ENCODE assay signal across 1 cellular context in genomic region chr17:78947235-78948153, GRCh38.
TF ChIP-seq lines count a peak whose summit lies in the region.

No MANE protein-coding gene starts in this region.

TF ChIP-seq in SK-N-SH, 30 proteins besides CTCF, POLR2A, EP300 and RAD21 (continued from another document):
- TF ChIP-seq PBX3 (IDR thresholded peaks at IDR 0.05) (no peak), JUND (IDR thresholded peaks at IDR 0.05) (no peak), TCF12 (IDR thresholded peaks at IDR 0.05) (no peak), RXRA (IDR thresholded peaks at IDR 0.05; ENCODE audit: borderline replicate concordance, low read depth) (no peak)
- TF ChIP-seq, protein P1, sequence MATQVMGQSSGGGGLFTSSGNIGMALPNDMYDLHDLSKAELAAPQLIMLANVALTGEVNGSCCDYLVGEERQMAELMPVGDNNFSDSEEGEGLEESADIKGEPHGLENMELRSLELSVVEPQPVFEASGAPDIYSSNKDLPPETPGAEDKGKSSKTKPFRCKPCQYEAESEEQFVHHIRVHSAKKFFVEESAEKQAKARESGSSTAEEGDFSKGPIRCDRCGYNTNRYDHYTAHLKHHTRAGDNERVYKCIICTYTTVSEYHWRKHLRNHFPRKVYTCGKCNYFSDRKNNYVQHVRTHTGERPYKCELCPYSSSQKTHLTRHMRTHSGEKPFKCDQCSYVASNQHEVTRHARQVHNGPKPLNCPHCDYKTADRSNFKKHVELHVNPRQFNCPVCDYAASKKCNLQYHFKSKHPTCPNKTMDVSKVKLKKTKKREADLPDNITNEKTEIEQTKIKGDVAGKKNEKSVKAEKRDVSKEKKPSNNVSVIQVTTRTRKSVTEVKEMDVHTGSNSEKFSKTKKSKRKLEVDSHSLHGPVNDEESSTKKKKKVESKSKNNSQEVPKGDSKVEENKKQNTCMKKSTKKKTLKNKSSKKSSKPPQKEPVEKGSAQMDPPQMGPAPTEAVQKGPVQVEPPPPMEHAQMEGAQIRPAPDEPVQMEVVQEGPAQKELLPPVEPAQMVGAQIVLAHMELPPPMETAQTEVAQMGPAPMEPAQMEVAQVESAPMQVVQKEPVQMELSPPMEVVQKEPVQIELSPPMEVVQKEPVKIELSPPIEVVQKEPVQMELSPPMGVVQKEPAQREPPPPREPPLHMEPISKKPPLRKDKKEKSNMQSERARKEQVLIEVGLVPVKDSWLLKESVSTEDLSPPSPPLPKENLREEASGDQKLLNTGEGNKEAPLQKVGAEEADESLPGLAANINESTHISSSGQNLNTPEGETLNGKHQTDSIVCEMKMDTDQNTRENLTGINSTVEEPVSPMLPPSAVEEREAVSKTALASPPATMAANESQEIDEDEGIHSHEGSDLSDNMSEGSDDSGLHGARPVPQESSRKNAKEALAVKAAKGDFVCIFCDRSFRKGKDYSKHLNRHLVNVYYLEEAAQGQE (IDR thresholded peaks at IDR 0.05; ENCODE audit: low read depth, low read length): no peak
